ENCODE assay signal across 1 cellular context in genomic region chr21:20388400-20388799, GRCh38.
TF ChIP-seq lines count a peak whose summit lies in the region.

No MANE protein-coding gene starts in this region.

TF ChIP-seq in SK-N-SH, 30 proteins besides CTCF, POLR2A, EP300 and RAD21 (continued from another document):
- no peak for TF ChIP-seq REST (IDR thresholded peaks at IDR 0.05; ENCODE audit: low read depth, low read length)
